Comparison of ENCODE assay signal across 7 cellular contexts in genomic region chr4:39905019-39905418, GRCh38.
DNase-seq lines count a peak whose midpoint lies in the region; ATAC-seq and TF ChIP-seq lines count a peak whose summit lies in the region.
"Not testable (repeated sequence)": the region's sequence is repeated elsewhere in the genome, so short reads cannot be mapped to it uniquely, and the experiment has no call there.

No MANE protein-coding gene starts in this region.

- H4K20me1 ChIP-seq in IMR-90 (ENCODE audit: insufficient read depth, low read length) = not testable (repeated sequence)

- not testable (repeated sequence) for H3K4me1 Mint-ChIP-seq in T-helper 17 cell; activated naive CD8-positive, alpha-beta T cell treated with anti-CD3 and anti-CD28 coated beads for 36 hours; nephron progenitor cell; stimulated activated effector memory CD8-positive, alpha-beta T cell treated with anti-CD3 and anti-CD28 coated beads, Interleukin-12 subunit alpha, Interleukin-12 subunit beta, amount 100 ng/mL, for 72 hours
- H3K4me1 Mint-ChIP-seq in activated T-cell treated with anti-CD3 and anti-CD28 coated beads, Interleukin-2, amount 50 U/mL, for 24 hours (ENCODE audit: low read depth) = peaks cover 12% of the 10 kb centered on the region

- H3K27ac Mint-ChIP-seq in T-helper 17 cell = peak overlapping the region; percentile 87
- H3K27ac Mint-ChIP-seq in activated T-cell treated with anti-CD3 and anti-CD28 coated beads, Interleukin-2, amount 50 U/mL, for 24 hours = peak overlapping the region; percentile 12
- peak overlapping the region; percentile 48 for H3K27ac Mint-ChIP-seq in activated naive CD8-positive, alpha-beta T cell treated with anti-CD3 and anti-CD28 coated beads for 36 hours
- H3K27ac Mint-ChIP-seq in nephron progenitor cell = peak overlapping the region; percentile 62
- H3K27ac Mint-ChIP-seq in stimulated activated effector memory CD8-positive, alpha-beta T cell treated with anti-CD3 and anti-CD28 coated beads, Interleukin-12 subunit alpha, Interleukin-12 subunit beta, amount 100 ng/mL, for 72 hours = peak overlapping the region; percentile 21

- H4K8ac ChIP-seq in IMR-90 (ENCODE audit: low read depth in 2 of 2, low read length in 2 of 2) = not testable (repeated sequence)

- not testable (repeated sequence) for H3K4me2 ChIP-seq in IMR-90 (ENCODE audit: low read depth, low read length)

- 100% methylated on average over 3 of the region's 6 CpGs; no CpG with 5 or more reads in 1 of the 2 experiments for WGBS in IMR-90 (ENCODE audit: extremely low coverage in 2 of 2, insufficient read length in 1 of 2), 2 experiments

- not testable (repeated sequence) for H3K9me3 Mint-ChIP-seq in activated T-cell treated with anti-CD3 and anti-CD28 coated beads, Interleukin-2, amount 50 U/mL, for 24 hours; activated naive CD8-positive, alpha-beta T cell treated with anti-CD3 and anti-CD28 coated beads for 36 hours; nephron progenitor cell; stimulated activated effector memory CD8-positive, alpha-beta T cell treated with anti-CD3 and anti-CD28 coated beads, Interleukin-12 subunit alpha, Interleukin-12 subunit beta, amount 100 ng/mL, for 72 hours

- not testable (repeated sequence) for H3K9ac ChIP-seq in IMR-90 (ENCODE audit: low read depth, low read length)

- H3K27ac ChIP-seq in IMR-90 (ENCODE audit: insufficient read depth, low read length) = not testable (repeated sequence)

- not testable (repeated sequence) for H2BK20ac ChIP-seq in IMR-90 (ENCODE audit: low read depth, low read length)

- not testable (repeated sequence) for H3K9me1 ChIP-seq in IMR-90 (ENCODE audit: insufficient read depth, low read length)

- not testable (repeated sequence) for H3K9me3 ChIP-seq in IMR-90 (ENCODE audit: control insufficient read depth, insufficient read depth, low read length); T-helper 17 cell (ENCODE audit: control insufficient read depth, low read length, poor library complexity, severe bottlenecking)

- not testable (repeated sequence) for H3K14ac ChIP-seq in IMR-90 (replicated peaks; ENCODE audit: low read depth, low read length)

- not testable (repeated sequence) for TF ChIP-seq POLR2A in IMR-90 (IDR thresholded peaks at IDR 0.05; ENCODE audit: low read depth, low read length)

- H2BK15ac ChIP-seq in IMR-90 (ENCODE audit: low read depth, low read length) = not testable (repeated sequence)

- not testable (repeated sequence) for H3K27me3 ChIP-seq in IMR-90 (ENCODE audit: control insufficient read depth, insufficient read depth, low read length)

- DNase-seq in IMR-90 = peak; percentile 19
- DNase-seq in T-helper 17 cell; activated T-cell treated with anti-CD3 and anti-CD28 coated beads, Interleukin-2, amount 50 U/mL, for 24 hours; activated naive CD8-positive, alpha-beta T cell treated with anti-CD3 and anti-CD28 coated beads for 36 hours; nephron progenitor cell; stimulated activated effector memory CD8-positive, alpha-beta T cell treated with anti-CD3 and anti-CD28 coated beads, Interleukin-12 subunit alpha, Interleukin-12 subunit beta, amount 100 ng/mL, for 72 hours (ENCODE audit: low spot score in 2 of 2): not testable (repeated sequence)
- DNase-seq in fibroblast of mammary gland (ENCODE audit: low read depth) = peak; percentile 3

- not testable (repeated sequence) for H3K27me3 Mint-ChIP-seq in T-helper 17 cell; activated T-cell treated with anti-CD3 and anti-CD28 coated beads, Interleukin-2, amount 50 U/mL, for 24 hours; activated naive CD8-positive, alpha-beta T cell treated with anti-CD3 and anti-CD28 coated beads for 36 hours; nephron progenitor cell (ENCODE audit: low read depth, poor library complexity)

- not testable (repeated sequence) for ATAC-seq in IMR-90 (ENCODE audit: low read depth); T-helper 17 cell; stimulated activated effector memory CD8-positive, alpha-beta T cell treated with anti-CD3 and anti-CD28 coated beads, Interleukin-12 subunit alpha, Interleukin-12 subunit beta, amount 100 ng/mL, for 72 hours

- H3K36me3 ChIP-seq in IMR-90 (ENCODE audit: control insufficient read depth, insufficient read depth, low read length) = peaks cover 12% of the 10 kb centered on the region

- not testable (repeated sequence) for H3K36me3 Mint-ChIP-seq in T-helper 17 cell (ENCODE audit: low read depth)
- H3K36me3 Mint-ChIP-seq in activated T-cell treated with anti-CD3 and anti-CD28 coated beads, Interleukin-2, amount 50 U/mL, for 24 hours (ENCODE audit: low read depth) = peaks cover 94% of the 10 kb centered on the region
- H3K36me3 Mint-ChIP-seq in activated naive CD8-positive, alpha-beta T cell treated with anti-CD3 and anti-CD28 coated beads for 36 hours = peaks cover 12% of the 10 kb centered on the region
- H3K36me3 Mint-ChIP-seq in nephron progenitor cell (ENCODE audit: low read depth) = peaks cover 62% of the 10 kb centered on the region
- peaks cover 97% of the 10 kb centered on the region for H3K36me3 Mint-ChIP-seq in stimulated activated effector memory CD8-positive, alpha-beta T cell treated with anti-CD3 and anti-CD28 coated beads, Interleukin-12 subunit alpha, Interleukin-12 subunit beta, amount 100 ng/mL, for 72 hours

- H3K23ac ChIP-seq in IMR-90 (ENCODE audit: low read depth, low read length) = not testable (repeated sequence)

- H3K4me3 Mint-ChIP-seq in T-helper 17 cell; activated T-cell treated with anti-CD3 and anti-CD28 coated beads, Interleukin-2, amount 50 U/mL, for 24 hours; activated naive CD8-positive, alpha-beta T cell treated with anti-CD3 and anti-CD28 coated beads for 36 hours; nephron progenitor cell; stimulated activated effector memory CD8-positive, alpha-beta T cell treated with anti-CD3 and anti-CD28 coated beads, Interleukin-12 subunit alpha, Interleukin-12 subunit beta, amount 100 ng/mL, for 72 hours: not testable (repeated sequence)

- peaks cover 7 to 27% of the 10 kb centered on the region in 2 experiments; a peak in 3 of 4 replicates for H3K79me1 ChIP-seq in IMR-90 (ENCODE audit: low read depth in 1 of 2, low read length in 2 of 2)

- intact Hi-C loops in IMR-90 (cut with micrococcal nuclease) = loop anchor here (5.0 to 10.0 kb wide), 2 partner anchors 33 to 60 kb away; no protein-coding TSS in a partner anchor

- H3K18ac ChIP-seq in IMR-90 (ENCODE audit: low read depth, low read length) = not testable (repeated sequence)

- not testable (repeated sequence) for H2AK5ac ChIP-seq in IMR-90 (ENCODE audit: low read depth, low read length)

- not testable (repeated sequence) for BruUV-seq in IMR-90 (replicated peaks; lab: Mats Ljungman, UMichigan)

- not testable (repeated sequence) for H3K4me3 ChIP-seq in IMR-90 (ENCODE audit: insufficient read depth, low read depth, low read length); fibroblast of mammary gland (ENCODE audit: control insufficient read depth, low read depth, low read length)

- H4K5ac ChIP-seq in IMR-90 (ENCODE audit: low read depth, low read length) = not testable (repeated sequence)

- POLR2A ChIA-PET in IMR-90 (lab: Charles Lee; ENCODE audit: unreplicated experiment) = not testable (repeated sequence)

- in situ Hi-C loops in IMR-90 (cut with MboI; ENCODE audit: low sequenced_read_pairs) = not testable (repeated sequence)

- not testable (repeated sequence) for H2AFZ ChIP-seq in IMR-90 (replicated peaks; ENCODE audit: low read length, poor library complexity)

- TF ChIP-seq CTCF in IMR-90 (conservative IDR thresholded peaks at IDR 0.05; ENCODE audit: low read depth, low read length); fibroblast of mammary gland (conservative IDR thresholded peaks at IDR 0.05; ENCODE audit: control insufficient read depth, insufficient read depth, low read depth, low read length); nephron progenitor cell (IDR thresholded peaks at IDR 0.05): not testable (repeated sequence)

- dilution Hi-C loops in IMR-90 (cut with HindIII; ENCODE audit: low sequenced_read_pairs, unreplicated experiment) = not testable (repeated sequence)

- H4K91ac ChIP-seq in IMR-90 (ENCODE audit: insufficient read depth, low read depth, low read length) = not testable (repeated sequence)

- not testable (repeated sequence) for H3K56ac ChIP-seq in IMR-90 (ENCODE audit: extremely low read depth, insufficient read depth, low read length)

- CTCF ChIA-PET in IMR-90 (lab: Yijun Ruan, JAX) = not testable (repeated sequence)

- not testable (repeated sequence) for H3K4me1 ChIP-seq in IMR-90 (ENCODE audit: control insufficient read depth, insufficient read depth, low read length)

- not testable (repeated sequence) for H3K4ac ChIP-seq in IMR-90 (ENCODE audit: low read depth, low read length)

- not testable (repeated sequence) for H2BK120ac ChIP-seq in IMR-90 (ENCODE audit: low read depth, low read length)

- not testable (repeated sequence) for H2AK9ac ChIP-seq in IMR-90 (replicated peaks; ENCODE audit: low read depth, low read length, poor library complexity)

- H2BK5ac ChIP-seq in IMR-90 (ENCODE audit: low read depth, low read length, poor library complexity, severe bottlenecking) = not testable (repeated sequence)

- not testable (repeated sequence) for TF ChIP-seq RAD21 in IMR-90 (IDR thresholded peaks at IDR 0.05; ENCODE audit: low read length)

Comparison
In these comparisons a context has a peak if more than half of its experiments do, and no peak if none do; other contexts are left out.
1. H3K27ac Mint-ChIP-seq: peak in every context shown above with its lines; median percentile 87 in T-helper 17 cell; 62 in nephron progenitor cell; 48 in activated naive CD8-positive, alpha-beta T cell treated with anti-CD3 and anti-CD28 coated beads for 36 hours; 21 in stimulated activated effector memory CD8-positive, alpha-beta T cell treated with anti-CD3 and anti-CD28 coated beads, Interleukin-12 subunit alpha, Interleukin-12 subunit beta, amount 100 ng/mL, for 72 hours; 12 in activated T-cell treated with anti-CD3 and anti-CD28 coated beads, Interleukin-2, amount 50 U/mL, for 24 hours.